24 cellular contexts compared by ENCODE assay signal in genomic region chr12:30792085-30792484, GRCh38. TPM values are rescaled to one million over a fixed set of nuclear protein-coding genes. Genes with fewer than 3 reads are reported as not detected.
DNase-seq lines count a peak whose midpoint lies in the region; ATAC-seq, FAIRE-seq and TF ChIP-seq lines count a peak whose summit lies in the region.
"Had no signal": no experiment of that assay in that cellular context is flagged by ENCODE, and none has a peak within 500 bp of the region (broad histone marks: within the 10 kb centered on the region; RNA-seq: fewer than 3 reads in every experiment).

No MANE protein-coding gene starts in this region.

- no peaks in the 10 kb centered on the region for H3K36me3 ChIP-seq in breast epithelium
- no peaks in the 10 kb centered on the region for H3K36me3 ChIP-seq in Panc1 (ENCODE audit: control insufficient read depth, insufficient read depth, low read length)
- H3K36me3 ChIP-seq in keratinocyte (ENCODE audit: control insufficient read depth in 2 of 2, extremely low read depth in 1 of 2, insufficient read depth in 2 of 2, low read length in 2 of 2): no peaks in the 10 kb centered on the region
- no peaks in the 10 kb centered on the region for H3K36me3 ChIP-seq in aorta (ENCODE audit: control insufficient read depth in 1 of 2, insufficient read depth in 2 of 2, low read length in 1 of 2)
- H3K36me3 ChIP-seq: BE2C had no signal

- peak overlapping the region; percentile 72 for H3K4me2 ChIP-seq in keratinocyte (ENCODE audit: control insufficient read depth, extremely low read depth, insufficient read depth, low read depth, low read length)
- H3K4me2 ChIP-seq: KMS-11 had no signal

- H3K27me3 ChIP-seq in breast epithelium (peaks cover 0 to 3% of the 10 kb centered on the region in 2 donors), Panc1 (ENCODE audit: control insufficient read depth, insufficient read depth, low read length) (no peaks in the 10 kb centered on the region), keratinocyte (ENCODE audit: control insufficient read depth, extremely low read depth, insufficient read depth, low read length) (no peaks in the 10 kb centered on the region), aorta (ENCODE audit: control insufficient read depth in 1 of 2, insufficient read depth in 2 of 2, low read length in 1 of 2) (no peaks in the 10 kb centered on the region)

- 94 to 95% methylated on average over 2 of the region's 2 CpGs for WGBS in aorta, 2 donors

- H3K4me1 Mint-ChIP-seq in MCF 10A (ENCODE audit: insufficient read depth, unreplicated experiment): peaks cover 41% of the 10 kb centered on the region

- H3K9me3 ChIP-seq in breast epithelium (no peaks in the 10 kb centered on the region), Panc1 (ENCODE audit: control insufficient read depth, insufficient read depth, low read depth, low read length) (no peaks in the 10 kb centered on the region), keratinocyte (ENCODE audit: control insufficient read depth, low read depth, low read length) (no peaks in the 10 kb centered on the region), aorta (ENCODE audit: control insufficient read depth, low read length) (no peaks in the 10 kb centered on the region)
- H3K9me3 ChIP-seq: BE2C had no signal

- TF ChIP-seq POLR2A in breast epithelium (IDR thresholded peaks at IDR 0.05): no peak

- H3K4me3 ChIP-seq in breast epithelium: no peak overlapping the region
- no peak overlapping the region for H3K4me3 ChIP-seq in Panc1 (ENCODE audit: low read depth in 2 of 2, low read length in 2 of 2)
- peak overlapping the region in 1 of 3 experiments; percentile 3 for H3K4me3 ChIP-seq in keratinocyte (ENCODE audit: control insufficient read depth in 2 of 3, extremely low read depth in 1 of 3, insufficient read depth in 2 of 3, low read depth in 1 of 3, low read length in 3 of 3)
- H3K4me3 ChIP-seq in aorta (ENCODE audit: low read length in 2 of 2): no peak overlapping the region

- no peak for FAIRE-seq in keratinocyte (lab: Jason Lieb, UNC)
- FAIRE-seq: G401.6, GM12892, HTR-8/SVneo had no signal

- CTCF ChIA-PET in MCF 10A (lab: Yijun Ruan, JAX): interaction anchor here (0.6 to 6.2 kb wide), 5 partner anchors 15 to 441 kb away, joined by 3 to 37 read pairs (median 4); partner anchors contain the start of genes CAPRIN2 and IPO8
- CTCF ChIA-PET in Panc1 (lab: Charles Lee): interaction anchor here (1.9 kb wide), 1 partner anchor 37 kb away, joined by 4 read pairs; the partner anchor contains the start of gene CAPRIN2

- POLR2A ChIA-PET in MCF 10A (lab: Yijun Ruan, JAX): interaction anchor here (0.6 to 3.1 kb wide), 11 partner anchors 14 to 232 kb away, joined by 3 to 41 read pairs (median 3); partner anchors contain the start of genes CAPRIN2 and IPO8
- POLR2A ChIA-PET in Panc1 (lab: Charles Lee): no interaction called here

- H3K27ac Mint-ChIP-seq in MCF 10A (ENCODE audit: low read depth, unreplicated experiment): peak overlapping the region; percentile 67
- H3K27ac Mint-ChIP-seq: CD4-positive, CD25-positive, alpha-beta regulatory T cell; T-cell had no signal

- H3K9me1 ChIP-seq in keratinocyte (ENCODE audit: control insufficient read depth, extremely low read depth, insufficient read depth, low read length): no peaks in the 10 kb centered on the region

- H3K9me3 Mint-ChIP-seq in MCF 10A (ENCODE audit: unreplicated experiment): no peaks in the 10 kb centered on the region
- H3K9me3 Mint-ChIP-seq: CD4-positive, CD25-positive, alpha-beta regulatory T cell; T-cell had no signal

- H3K27ac ChIP-seq in breast epithelium (no peak overlapping the region), Panc1 (ENCODE audit: low read length) (peak overlapping the region; percentile 68), keratinocyte (ENCODE audit: control insufficient read depth, insufficient read depth, low read length) (peak overlapping the region; percentile 83), aorta (ENCODE audit: low read depth in 1 of 2, low read length in 2 of 2) (no peak overlapping the region)
- H3K27ac ChIP-seq: KMS-11 had no signal

- intact Hi-C loops in MCF 10A (cut with micrococcal nuclease): no loop called here
- intact Hi-C loops in breast epithelium (cut with DNase I; ENCODE audit: low total_unique reads): no loop called here
- intact Hi-C loops in Panc1 (cut with micrococcal nuclease; ENCODE audit: unreplicated experiment): no loop called here
- intact Hi-C loops in aorta (cut with DNase I): loop anchor here in 1 of 2 donors (10.0 kb wide), 1 partner anchor 97 kb away; the partner anchor contains the start of gene IPO8

- H3K9ac ChIP-seq in keratinocyte (ENCODE audit: control insufficient read depth, extremely low read depth, insufficient read depth, low read length): no peak overlapping the region
- H3K9ac ChIP-seq: KMS-11 had no signal

- no peak for DNase-seq in MCF 10A (ENCODE audit: unreplicated experiment)
- no peak for DNase-seq in breast epithelium (ENCODE audit: low spot score in 2 of 2)
- no peak for DNase-seq in Panc1 (ENCODE audit: low read depth, low spot score)
- no peak for DNase-seq in keratinocyte (ENCODE audit: low read depth, low spot score)
- DNase-seq in aorta: no peak
- DNase-seq in NCI-H345 treated with DMSO at 0.1 percent for 48 hours (lab: John Stamatoyannopoulos, UW; ENCODE audit: unreplicated experiment): no peak
- DNase-seq in DMS114 treated with DMSO at 0.1 percent for 48 hours (lab: John Stamatoyannopoulos, UW; ENCODE audit: unreplicated experiment): no peak
- DNase-seq in globus pallidus (ENCODE audit: low spot score): no peak
- DNase-seq: 8988T; BE2C; CD4-positive, CD25-positive, alpha-beta regulatory T cell; COR-L47; DMS 273 treated with DMSO at 0.1 percent for 48 hours; H9; NCI-H1105; NCI-H146; NCI-H524 treated with DMSO at 0.1 percent for 48 hours; NCI-H82; SIG-M5; T-cell had no signal

- BruUV-seq in MCF 10A (replicated peaks; lab: Mats Ljungman, UMichigan) (no TSS peak), Panc1 (replicated peaks; lab: Mats Ljungman, UMichigan) (no TSS peak)

- in situ Hi-C loops in Panc1 (cut with HindIII; ENCODE audit: low pct_unique_long_range_greater_than_20kb, low sequenced_read_pairs): no loop called here

- TF ChIP-seq CTCF in MCF 10A (IDR thresholded peaks at IDR 0.05; ENCODE audit: unreplicated experiment) (no peak), breast epithelium (IDR thresholded peaks at IDR 0.05) (no peak), Panc1 (IDR thresholded peaks at IDR 0.05) (no peak), keratinocyte (optimal IDR thresholded peaks at IDR 0.05 in 1 of 3, IDR thresholded peaks at IDR 0.05 in 1 of 3, conservative IDR thresholded peaks at IDR 0.05 in 1 of 3; ENCODE audit: extremely low read depth in 1 of 3, insufficient read depth in 2 of 3, low read length in 3 of 3) (no peak)

- dilution Hi-C loops in keratinocyte (cut with MboI; ENCODE audit: extremely low pct_ligation_motif_present, low sequenced_read_pairs): no loop called here

- H3K36me3 Mint-ChIP-seq in MCF 10A (ENCODE audit: insufficient read depth, unreplicated experiment): peaks cover 6% of the 10 kb centered on the region
- H3K36me3 Mint-ChIP-seq: CD4-positive, CD25-positive, alpha-beta regulatory T cell; T-cell had no signal

- no peak overlapping the region for H3K4me3 Mint-ChIP-seq in MCF 10A (ENCODE audit: unreplicated experiment)
- H3K4me3 Mint-ChIP-seq: CD4-positive, CD25-positive, alpha-beta regulatory T cell; H9; T-cell had no signal

- no peaks in the 10 kb centered on the region for H4K20me1 ChIP-seq in keratinocyte (ENCODE audit: control insufficient read depth, extremely low read depth, insufficient read depth, low read length)

- no peaks in the 10 kb centered on the region for H3K27me3 Mint-ChIP-seq in MCF 10A (ENCODE audit: insufficient read depth, unreplicated experiment)

- H3K79me2 ChIP-seq in keratinocyte (ENCODE audit: control insufficient read depth, insufficient read depth, low read length): no peaks in the 10 kb centered on the region

- H2AFZ ChIP-seq in keratinocyte (ENCODE audit: control insufficient read depth, low read length): no peak overlapping the region

- peaks cover 0 to 3% of the 10 kb centered on the region in 2 donors for H3K4me1 ChIP-seq in breast epithelium
- H3K4me1 ChIP-seq in Panc1 (ENCODE audit: control insufficient read depth, insufficient read depth, low read length): peaks cover 44% of the 10 kb centered on the region
- peaks cover 42% of the 10 kb centered on the region for H3K4me1 ChIP-seq in keratinocyte (ENCODE audit: control insufficient read depth, extremely low read depth, insufficient read depth, low read length)
- H3K4me1 ChIP-seq in aorta (ENCODE audit: control insufficient read depth in 1 of 2, insufficient read depth in 2 of 2, low read length in 2 of 2): no peaks in the 10 kb centered on the region
- H3K4me1 ChIP-seq: BE2C had no signal

- ATAC-seq in Panc1: no peak
- no peak for ATAC-seq in aorta (ENCODE audit: low FRiP score)
- ATAC-seq: T-cell had no signal

RNA-seq across cellular contexts. Expression of gene CAPRIN2, which starts 37.3 kb away (rescaled TPM):
- total RNA-seq in MCF 10A (2022) (33.0 and 33.3 TPM in 2 replicates), breast epithelium (10 to 100 TPM; 21.8 to 37.9 (median 29.8) TPM), Panc1 (2021; ENCODE audit: unreplicated experiment) (28.6 TPM), aorta (10 to 100 TPM; 26.5 to 41.2 TPM)
- polyA plus RNA-seq in Panc1 (2012; ENCODE audit: insufficient read length): 14.2 TPM
- polyA plus RNA-seq in keratinocyte (15.2 to 32.4 TPM (median 24.5 TPM) in 3 replicates), aorta (10 to 100 TPM in 1 of 2 donors, 1 to 10 TPM in 1; 7.5 to 43.5 TPM)
- 8.1 TPM for polyA plus RNA-seq in keratinocyte (2011; ENCODE audit: low read depth)
- polyA plus RNA-seq in keratinocyte (2011; cell fraction: cytosol; rRNA removed): 4.6 and 8.1 TPM in 2 replicates
- polyA plus RNA-seq in keratinocyte (2011; cell fraction: nucleus; rRNA removed): 106 and 121 TPM in 2 replicates
- 10.4 and 13.9 TPM in 2 replicates for polyA plus RNA-seq in keratinocyte (2012; ENCODE audit: low replicate concordance)
- 6.0 to 34.7 TPM (median 14.2 TPM) in 3 replicates for polyA minus RNA-seq in keratinocyte
- 10.2 TPM for polyA minus RNA-seq in keratinocyte (2011; cell fraction: cytosol; rRNA and poly(A)+ RNA removed)
- 15.1 and 30.6 TPM in 2 replicates for polyA minus RNA-seq in keratinocyte (2011; cell fraction: nucleus; rRNA and poly(A)+ RNA removed)

Comparison
In these comparisons a context has a peak if more than half of its experiments do, and no peak if none do; other contexts are left out.
1. H3K27ac ChIP-seq: peak in Panc1 (single experiment) and keratinocyte (single experiment); none in breast epithelium (0 of 2) and aorta (0 of 2).